ENCODE assay signal across 10 cellular contexts in genomic region chr18:57436965-57437333, GRCh38. TPM values are rescaled to one million over a fixed set of nuclear protein-coding genes. Genes with fewer than 3 reads are reported as not detected.
DNase-seq lines count a peak whose midpoint lies in the region; ATAC-seq and TF ChIP-seq lines count a peak whose summit lies in the region.
"Had no signal": no experiment of that assay in that cellular context is flagged by ENCODE, and none has a peak within 500 bp of the region (broad histone marks: within the 10 kb centered on the region; RNA-seq: fewer than 3 reads in every experiment).

No MANE protein-coding gene starts in this region.

- H3K36me3 Mint-ChIP-seq in GM23338 (ENCODE audit: low read depth), result no peaks in the 10 kb centered on the region; the same call in 2 of the 3 replicates
- peaks cover 15% of the 10 kb centered on the region for H3K36me3 Mint-ChIP-seq in natural killer cell treated with Interleukin-12 subunit alpha and Interleukin-12 subunit beta and Interleukin-15 and Interleukin-18, amount 100 ng/mL, for 72 hours

- TF ChIP-seq CTCF in GM23338 (conservative IDR thresholded peaks at IDR 0.05; ENCODE audit: low read depth in 2 of 2) (no peak), ascending aorta (IDR thresholded peaks at IDR 0.05) (no peak)

- H3K27me3 ChIP-seq in GM23338 (ENCODE audit: insufficient read depth) (peaks cover 93% of the 10 kb centered on the region), ascending aorta (peaks cover 42% of the 10 kb centered on the region)

- H3K27me3 Mint-ChIP-seq in GM23338 (ENCODE audit: insufficient read depth, low read depth, poor library complexity), result peaks cover 97% of the 10 kb centered on the region
- peaks cover 55 to 68% of the 10 kb centered on the region in 2 donors for H3K27me3 Mint-ChIP-seq in natural killer cell treated with Interleukin-12 subunit alpha and Interleukin-12 subunit beta and Interleukin-15 and Interleukin-18, amount 100 ng/mL, for 72 hours

- peaks cover 49% of the 10 kb centered on the region for H3F3A ChIP-seq in GM23338 (replicated peaks; ENCODE audit: low read depth)

- H3K4me2 ChIP-seq in GM23338, result peak overlapping the region; percentile 92

- peak overlapping the region; percentile 82 for H3K4me3 Mint-ChIP-seq in GM23338
- peak overlapping the region; percentile 43 for H3K4me3 Mint-ChIP-seq in natural killer cell treated with Interleukin-12 subunit alpha and Interleukin-12 subunit beta and Interleukin-15 and Interleukin-18, amount 100 ng/mL, for 72 hours

- H3K27ac Mint-ChIP-seq in GM23338, result no peak overlapping the region
- H3K27ac Mint-ChIP-seq in natural killer cell treated with Interleukin-12 subunit alpha and Interleukin-12 subunit beta and Interleukin-15 and Interleukin-18, amount 100 ng/mL, for 72 hours, result peak overlapping the region in 1 of 2 donors; percentile 60

- H3K4me3 ChIP-seq in GM23338, result peak overlapping the region; percentile 71
- H3K4me3 ChIP-seq in ascending aorta, result peak overlapping the region; percentile 23 to 27
- H3K4me3 ChIP-seq: K562 had no signal

- H3K9me2 ChIP-seq in GM23338 (ENCODE audit: insufficient read depth), result no peaks in the 10 kb centered on the region

- no peaks in the 10 kb centered on the region for H3K36me3 ChIP-seq in GM23338 (ENCODE audit: insufficient read depth)
- no peaks in the 10 kb centered on the region for H3K36me3 ChIP-seq in ascending aorta

- H4K20me1 ChIP-seq in GM23338 (replicated peaks; ENCODE audit: insufficient read depth), result peaks cover 27% of the 10 kb centered on the region

- peaks cover 63% of the 10 kb centered on the region for H3K4me1 ChIP-seq in GM23338 (ENCODE audit: insufficient read depth)
- H3K4me1 ChIP-seq in ascending aorta, result peaks cover 3 to 20% of the 10 kb centered on the region in 2 donors

- DNase-seq in NCI-H1105 treated with DMSO at 0.1 percent for 48 hours (lab: John Stamatoyannopoulos, UW) (peak; percentile 47), NCI-H1105 (lab: John Stamatoyannopoulos, UW) (no peak), GM23338 (ENCODE audit: low spot score) (no peak), ascending aorta (ENCODE audit: low spot score in 2 of 2) (no peak), HK-2 (ENCODE audit: unreplicated experiment) (no peak), SKM-1 (lab: John Stamatoyannopoulos, UW; ENCODE audit: unreplicated experiment) (no peak)
- no peak for DNase-seq in natural killer cell treated with Interleukin-12 subunit alpha and Interleukin-12 subunit beta and Interleukin-15 and Interleukin-18, amount 100 ng/mL, for 72 hours (ENCODE audit: low spot score)

- ATAC-seq in GM23338, result no peak
- ATAC-seq in natural killer cell treated with Interleukin-12 subunit alpha and Interleukin-12 subunit beta and Interleukin-15 and Interleukin-18, amount 100 ng/mL, for 72 hours, result no peak
- ATAC-seq in HG03342 (IDR thresholded peaks at IDR 0.05; ENCODE audit: unreplicated experiment), result no peak
- ATAC-seq: K562 had no signal

- no peaks in the 10 kb centered on the region for H3K9me3 ChIP-seq in ascending aorta

- H3K79me2 ChIP-seq in GM23338 (replicated peaks; ENCODE audit: insufficient read depth), result no peaks in the 10 kb centered on the region

- intact Hi-C loops in ascending aorta (cut with DNase I), result loop anchor here (10.0 kb wide), 1 partner anchor 408 kb away; no protein-coding TSS in a partner anchor

- peaks cover 68% of the 10 kb centered on the region for H3K4me1 Mint-ChIP-seq in GM23338
- peaks cover 12 to 25% of the 10 kb centered on the region in 2 donors for H3K4me1 Mint-ChIP-seq in natural killer cell treated with Interleukin-12 subunit alpha and Interleukin-12 subunit beta and Interleukin-15 and Interleukin-18, amount 100 ng/mL, for 72 hours (ENCODE audit: low read depth in 2 of 2)

- peaks cover 10% of the 10 kb centered on the region; the same call in 1 of the 3 replicates for H3K9me3 Mint-ChIP-seq in GM23338
- peaks cover 3% of the 10 kb centered on the region for H3K9me3 Mint-ChIP-seq in natural killer cell treated with Interleukin-12 subunit alpha and Interleukin-12 subunit beta and Interleukin-15 and Interleukin-18, amount 100 ng/mL, for 72 hours

- no peak overlapping the region for H3K27ac ChIP-seq in GM23338 (ENCODE audit: low read depth)
- no peak overlapping the region for H3K27ac ChIP-seq in ascending aorta
- H3K27ac ChIP-seq: epithelial cell of prostate had no signal

- no peak overlapping the region for H2AFZ ChIP-seq in GM23338

TF ChIP-seq in GM23338, 12 proteins besides CTCF, POLR2A, EP300 and RAD21:
- TF ChIP-seq EZH2 (IDR thresholded peaks at IDR 0.05; ENCODE audit: low read depth, unreplicated experiment), result peak; percentile 87
- TF ChIP-seq ZNF114 (CRISPR knock-in tag; IDR thresholded peaks at IDR 0.05), result no peak

RNA-seq across cellular contexts. Expression of gene ONECUT2, which starts 1.8 kb away (rescaled TPM):
- 1.7 and 2.2 TPM in 2 replicates for total RNA-seq in GM23338 (2014; rRNA removed; shearing (Covaris generic))
- 0.68 and 0.82 TPM in 2 replicates for polyA plus RNA-seq in GM23338 (2016; fragmentation: Nextera tagmentation; extraction: Ambion mirVana)
- 0.11 TPM for total RNA-seq in ascending aorta
- total RNA-seq in natural killer cell treated with Interleukin-12 subunit alpha and Interleukin-12 subunit beta and Interleukin-15 and Interleukin-18, amount 100 ng/mL, for 72 hours, result under 1 TPM; 0.10 to 0.39 TPM
